Comparison of ENCODE assay signal across 9 cellular contexts in the genomic region with DNA sequence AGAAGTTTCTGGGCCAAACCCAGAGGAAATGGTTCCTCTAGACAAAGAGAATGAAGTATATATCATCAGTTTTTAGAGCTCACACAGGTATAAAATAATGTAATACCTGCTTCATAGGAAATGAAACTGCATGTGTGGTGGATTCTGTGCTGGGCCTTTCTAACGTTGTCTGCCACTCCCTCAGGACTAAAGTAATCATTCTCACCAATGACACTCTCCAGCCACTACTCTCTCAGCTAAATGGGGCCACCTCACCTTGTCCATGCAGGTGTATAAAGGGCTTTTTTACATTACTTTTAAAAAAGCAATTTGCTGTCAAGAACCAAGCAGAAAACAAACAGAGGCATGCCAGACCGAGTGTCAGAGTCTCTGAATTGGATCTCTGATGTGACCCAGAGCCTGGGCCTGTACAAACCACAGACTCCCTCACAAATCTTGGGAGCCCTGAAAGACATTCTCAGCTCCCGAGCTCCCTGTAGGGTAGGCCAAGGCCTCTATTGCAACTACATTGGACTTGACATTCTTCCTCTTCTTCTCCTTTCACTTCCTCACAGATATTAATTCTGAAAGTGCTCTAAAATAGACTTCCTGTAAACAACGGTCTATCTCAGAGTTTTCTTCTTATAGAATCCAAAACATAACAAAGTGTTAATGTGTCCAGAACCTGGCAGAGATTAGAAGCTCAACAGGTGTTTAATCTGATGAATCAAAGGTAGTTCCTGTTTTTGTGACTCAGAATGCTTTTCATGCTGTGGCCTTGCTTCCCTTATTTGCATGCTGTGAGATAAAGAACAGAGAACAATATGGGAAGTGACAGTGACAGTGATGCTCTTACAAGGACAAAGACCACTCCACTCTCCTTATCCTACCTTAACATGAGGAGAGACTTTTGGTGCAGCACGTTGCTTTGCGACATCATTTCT. TPM values are rescaled to one million over a fixed set of nuclear protein-coding genes. Genes with fewer than 3 reads are reported as not detected.
DNase-seq lines count a peak whose midpoint lies in the region; ATAC-seq and TF ChIP-seq lines count a peak whose summit lies in the region.
"Had no signal": no experiment of that assay in that cellular context is flagged by ENCODE, and none has a peak within 500 bp of the region (broad histone marks: within the 10 kb centered on the region; RNA-seq: fewer than 3 reads in every experiment).

No MANE protein-coding gene starts in this region.

- no peaks in the 10 kb centered on the region for H3K79me2 ChIP-seq in Loucy (ENCODE audit: insufficient read depth, low read length)

- H3K9ac ChIP-seq in Loucy (ENCODE audit: low read depth, low read length, poor library complexity, severe bottlenecking), result no peak overlapping the region

- no peaks in the 10 kb centered on the region for H3K9me2 ChIP-seq in Loucy (replicated peaks; ENCODE audit: low read depth, low read length)

- H3F3A ChIP-seq in Loucy (ENCODE audit: low read depth), result no peaks in the 10 kb centered on the region

- TF ChIP-seq CTCF in Loucy (conservative IDR thresholded peaks at IDR 0.05; ENCODE audit: low read length), result no peak
- TF ChIP-seq CTCF in endothelial cell (IDR thresholded peaks at IDR 0.05; ENCODE audit: unreplicated experiment), result no peak
- TF ChIP-seq CTCF in brain microvascular endothelial cell (IDR thresholded peaks at IDR 0.05; ENCODE audit: low read depth, low read length, missing control alignments), result no peak

- H3K27me3 Mint-ChIP-seq in endothelial cell (ENCODE audit: unreplicated experiment), result no peaks in the 10 kb centered on the region

- in situ Hi-C loops in brain microvascular endothelial cell (cut with HindIII; ENCODE audit: low pct_ligation_motif_present, low sequenced_read_pairs), result no loop called here

- no peak for DNase-seq in endothelial cell (ENCODE audit: low spot score)
- no peak for DNase-seq in stimulated activated CD4-positive, alpha-beta T cell treated with anti-CD3 and anti-CD28 coated beads, Interleukin-12 subunit alpha, Interleukin-12 subunit beta, amount 100 ng/mL, for 4 hours
- DNase-seq in stimulated activated CD4-positive, alpha-beta T cell treated with anti-CD3 and anti-CD28 coated beads, Interleukin-2, amount 100 ng/mL, for 24 hours, result no peak
- DNase-seq in AG20443 (ENCODE audit: low spot score), result no peak
- no peak for DNase-seq in brain microvascular endothelial cell

- H3K4me3 Mint-ChIP-seq in endothelial cell (ENCODE audit: unreplicated experiment), result no peak overlapping the region

- H3K9me3 ChIP-seq in Loucy (ENCODE audit: insufficient read depth, low read depth, low read length), result no peaks in the 10 kb centered on the region

- peak overlapping the region; percentile 1 for H3K4me2 ChIP-seq in Loucy (ENCODE audit: low read depth, low read length, poor library complexity, severe bottlenecking)

- H3K36me3 Mint-ChIP-seq in endothelial cell (ENCODE audit: low read depth, unreplicated experiment), result peaks cover 20% of the 10 kb centered on the region

- no peaks in the 10 kb centered on the region for H4K20me1 ChIP-seq in Loucy (ENCODE audit: insufficient read depth, low read length, poor library complexity, severe bottlenecking)

- H3K27me3 ChIP-seq in Loucy (ENCODE audit: insufficient read depth, low read length, poor library complexity, severe bottlenecking), result no peaks in the 10 kb centered on the region
- H3K27me3 ChIP-seq in brain microvascular endothelial cell (replicated peaks), result no peaks in the 10 kb centered on the region

- H3K4me1 ChIP-seq in Loucy (ENCODE audit: insufficient read depth, low read length, poor library complexity, severe bottlenecking), result peaks cover 10% of the 10 kb centered on the region

- no peaks in the 10 kb centered on the region for H3K36me3 ChIP-seq in Loucy (ENCODE audit: insufficient read depth, low read length)
- no peaks in the 10 kb centered on the region for H3K36me3 ChIP-seq in brain microvascular endothelial cell (replicated peaks)

- H3K4me1 Mint-ChIP-seq in endothelial cell (ENCODE audit: unreplicated experiment), result peaks cover 16% of the 10 kb centered on the region

- H3K4me3 ChIP-seq in Loucy (ENCODE audit: low read length, poor library complexity, severe bottlenecking) (no peak overlapping the region), brain microvascular endothelial cell (ENCODE audit: low read depth, low read length) (no peak overlapping the region)

- no peak overlapping the region for H3K27ac ChIP-seq in brain microvascular endothelial cell

- H2AFZ ChIP-seq in Loucy (ENCODE audit: low read length), result peak overlapping the region; percentile 52

- ATAC-seq in GM18517 (IDR thresholded peaks at IDR 0.05; ENCODE audit: unreplicated experiment), result peak; percentile 88
- peak; percentile 87 for ATAC-seq in GM21786 (IDR thresholded peaks at IDR 0.05; ENCODE audit: unreplicated experiment)

- peak overlapping the region; percentile 32 for H3K27ac Mint-ChIP-seq in endothelial cell (ENCODE audit: unreplicated experiment)

- H3K9me3 Mint-ChIP-seq in endothelial cell (ENCODE audit: unreplicated experiment), result no peaks in the 10 kb centered on the region

RNA-seq across cellular contexts. Expression of a gene that starts 8.6 kb away (rescaled TPM):
- total RNA-seq in endothelial cell (ENCODE audit: unreplicated experiment), result 29.2 TPM
- total RNA-seq: fibroblast of lung had no signal

RNA-seq across cellular contexts. Expression of a gene that starts 58.3 kb away (rescaled TPM):
- total RNA-seq in endothelial cell (ENCODE audit: unreplicated experiment), result 258 TPM
